20 cellular contexts compared by ENCODE assay signal in the genomic region with DNA sequence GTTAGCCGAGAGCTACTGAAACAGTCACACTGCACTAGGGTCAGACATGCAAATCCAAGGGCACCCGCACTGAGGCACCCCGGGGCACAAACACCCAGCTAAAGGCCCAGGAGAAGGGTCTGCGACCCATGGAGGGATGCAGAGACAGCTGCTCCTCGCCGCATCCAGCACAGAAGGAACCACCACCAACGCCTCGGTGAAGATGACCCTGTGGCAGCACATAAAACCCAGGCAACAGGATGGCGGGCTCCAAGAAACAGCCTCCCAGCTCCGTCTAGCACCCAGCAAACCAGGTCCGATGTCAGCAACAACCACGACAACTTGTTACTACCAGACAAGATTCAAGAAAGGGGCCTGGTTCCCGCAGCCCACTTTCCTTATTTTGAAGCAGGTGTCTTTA.
DNase-seq lines count a peak whose midpoint lies in the region; ATAC-seq, FAIRE-seq and TF ChIP-seq lines count a peak whose summit lies in the region.
"Had no signal": no experiment of that assay in that cellular context is flagged by ENCODE, and none has a peak within 500 bp of the region (broad histone marks: within the 10 kb centered on the region; RNA-seq: fewer than 3 reads in every experiment).

No MANE protein-coding gene starts in this region.

- H3K36me3 Mint-ChIP-seq in activated naive CD4-positive, alpha-beta T cell treated with anti-CD3 and anti-CD28 coated beads, Interleukin-2, amount 50 U/mL, for 24 hours: peaks cover 7% of the 10 kb centered on the region
- peaks cover 24% of the 10 kb centered on the region for H3K36me3 Mint-ChIP-seq in nephron (ENCODE audit: low read depth)

- no peak for ATAC-seq in GM12878
- ATAC-seq in HG03175 (IDR thresholded peaks at IDR 0.05; ENCODE audit: unreplicated experiment): no peak
- ATAC-seq in GM21367 (IDR thresholded peaks at IDR 0.05; ENCODE audit: unreplicated experiment): no peak

- in situ Hi-C loops in GM12878 (cut with MboI) (no loop called here), transverse colon (cut with MboI; ENCODE audit: low pct_ligation_motif_present in 1 of 4, low pct_unique_long_range_greater_than_20kb in 1 of 4, low sequenced_read_pairs in 3 of 4) (loop anchor here in 1 of 4 donors (10.0 kb wide), 1 partner anchor 80 kb away; a partner anchor contains a TSS)

- H3K27ac Mint-ChIP-seq in activated naive CD4-positive, alpha-beta T cell treated with anti-CD3 and anti-CD28 coated beads, Interleukin-2, amount 50 U/mL, for 24 hours: peak overlapping the region; percentile 38
- H3K27ac Mint-ChIP-seq in nephron: peak overlapping the region in 2 of 3 experiments; percentile 3 to 49

- H3K4me1 Mint-ChIP-seq in activated naive CD4-positive, alpha-beta T cell treated with anti-CD3 and anti-CD28 coated beads, Interleukin-2, amount 50 U/mL, for 24 hours: peaks cover 75% of the 10 kb centered on the region
- H3K4me1 Mint-ChIP-seq in nephron: peaks cover 74% of the 10 kb centered on the region

- intact Hi-C loops in GM12878 (cut with micrococcal nuclease; ENCODE audit: unreplicated experiment): no loop called here
- intact Hi-C loops in transverse colon (cut with DNase I; ENCODE audit: low total_unique reads): loop anchor here (5.0 kb wide), 2 partner anchors 42 to 83 kb away; a partner anchor contains a TSS

- DNase-seq in activated naive CD4-positive, alpha-beta T cell treated with anti-CD3 and anti-CD28 coated beads, Interleukin-2, amount 50 U/mL, for 16 hours: no peak
- DNase-seq in GM12878 (ENCODE audit: low read depth, low spot score): no peak
- no peak for DNase-seq in transverse colon
- no peak for DNase-seq in EL
- DNase-seq: activated CD8-positive, alpha-beta memory T cell treated with anti-CD3 and anti-CD28 coated beads for 24 hours; activated effector memory CD4-positive, alpha-beta T cell treated with Interleukin-2 at 50 U/mL for 16 hours; NCI-H1048; NCI-H82; stimulated activated CD4-positive, alpha-beta T cell treated with anti-CD3 and anti-CD28 coated beads, Interleukin-4, amount 100 ng/mL, for 1 hour had no signal

- no peak overlapping the region for H3K9ac ChIP-seq in GM12878 (ENCODE audit: control insufficient read depth, insufficient read depth, low read length)

- H4K20me1 ChIP-seq in GM12878 (ENCODE audit: control insufficient read depth, insufficient read depth): peaks cover 10% of the 10 kb centered on the region; the same call in 1 of the 2 replicates

- no peaks in the 10 kb centered on the region for H3K27me3 Mint-ChIP-seq in activated naive CD4-positive, alpha-beta T cell treated with anti-CD3 and anti-CD28 coated beads, Interleukin-2, amount 50 U/mL, for 24 hours
- no peaks in the 10 kb centered on the region for H3K27me3 Mint-ChIP-seq in nephron (ENCODE audit: low read depth)

- no peaks in the 10 kb centered on the region for H3K27me3 ChIP-seq in GM12878 (replicated peaks in 1 of 2; ENCODE audit: control insufficient read depth in 2 of 2, insufficient read depth in 2 of 2, low read length in 1 of 2)
- no peaks in the 10 kb centered on the region for H3K27me3 ChIP-seq in transverse colon
- H3K27me3 ChIP-seq: ascending aorta had no signal

- CTCF ChIA-PET in GM12878 (lab: Yijun Ruan, JAX): no interaction called here

- RAD21 ChIA-PET in GM12878 (lab: Charles Lee; ENCODE audit: unreplicated experiment): no interaction called here

- H3K36me3 ChIP-seq in GM12878 (ENCODE audit: control insufficient read depth in 2 of 2, insufficient read depth in 2 of 2, low read length in 1 of 2) (peaks cover 7 to 21% of the 10 kb centered on the region in 2 experiments; a peak in 3 of 4 replicates), transverse colon (peaks cover 0 to 6% (median 0%) of the 10 kb centered on the region in 4 donors)
- H3K36me3 ChIP-seq: thoracic aorta had no signal

- no peak overlapping the region for H3K4me3 Mint-ChIP-seq in activated naive CD4-positive, alpha-beta T cell treated with anti-CD3 and anti-CD28 coated beads, Interleukin-2, amount 50 U/mL, for 24 hours
- no peak overlapping the region for H3K4me3 Mint-ChIP-seq in nephron
- H3K4me3 Mint-ChIP-seq: CD14-positive monocyte had no signal

- H3K9me3 Mint-ChIP-seq in activated naive CD4-positive, alpha-beta T cell treated with anti-CD3 and anti-CD28 coated beads, Interleukin-2, amount 50 U/mL, for 24 hours: no peaks in the 10 kb centered on the region
- no peaks in the 10 kb centered on the region for H3K9me3 Mint-ChIP-seq in nephron
- H3K9me3 Mint-ChIP-seq: CD14-positive monocyte had no signal

- H2AFZ ChIP-seq in GM12878 (ENCODE audit: control insufficient read depth, low read depth, low read length): no peak overlapping the region

- H3K27ac ChIP-seq in GM12878 (ENCODE audit: control insufficient read depth, insufficient read depth): no peak overlapping the region
- H3K27ac ChIP-seq in transverse colon: peak overlapping the region; percentile 52 to 81 (median 75)
- H3K27ac ChIP-seq: ascending aorta, thoracic aorta had no signal

- TF ChIP-seq POLR2A in GM12878 (IDR thresholded peaks at IDR 0.05; ENCODE audit: low read depth, low read length) (no peak), transverse colon (IDR thresholded peaks at IDR 0.05) (no peak)

- no peak overlapping the region for H3K4me2 ChIP-seq in GM12878 (ENCODE audit: control insufficient read depth, insufficient read depth)

- TF ChIP-seq RAD21 in GM12878 (IDR thresholded peaks at IDR 0.05; ENCODE audit: insufficient read depth, low read depth, low read length): no peak

- H3K9me3 ChIP-seq in GM12878 (replicated peaks; ENCODE audit: control insufficient read depth, insufficient read depth, low read length): no peaks in the 10 kb centered on the region
- no peaks in the 10 kb centered on the region for H3K9me3 ChIP-seq in transverse colon
- H3K9me3 ChIP-seq: A549, ascending aorta, thoracic aorta had no signal

- no peak for TF ChIP-seq CTCF in GM12878 (IDR thresholded peaks at IDR 0.05 in 2 of 3, conservative IDR thresholded peaks at IDR 0.05 in 1 of 3; ENCODE audit: control insufficient read depth in 2 of 3, extremely low read depth in 1 of 3, insufficient read depth in 1 of 3, low read depth in 3 of 3, low read length in 3 of 3)
- no peak for TF ChIP-seq CTCF in nephron (IDR thresholded peaks at IDR 0.05; ENCODE audit: unreplicated experiment in 3 of 3)
- TF ChIP-seq CTCF in transverse colon (IDR thresholded peaks at IDR 0.05): no peak

- no peak for FAIRE-seq in GM12878 (lab: Jason Lieb, UNC)
- FAIRE-seq: A549, GM19239, RCC 7860 had no signal

- peaks cover 14% of the 10 kb centered on the region for H3K4me1 ChIP-seq in GM12878 (ENCODE audit: control insufficient read depth, insufficient read depth, low read length)
- peaks cover 37 to 70% (median 43%) of the 10 kb centered on the region in 4 donors for H3K4me1 ChIP-seq in transverse colon
- H3K4me1 ChIP-seq: ascending aorta had no signal

- TSS peak; percentile 7 for BruUV-seq in GM12878 (replicated peaks; lab: Mats Ljungman, UMichigan)

- H3K4me3 ChIP-seq in GM12878 (no peak overlapping the region), transverse colon (no peak overlapping the region)
- H3K4me3 ChIP-seq: A549, ascending aorta, lung, thoracic aorta had no signal

- SMC1A ChIA-PET in GM12878 (lab: Charles Lee; ENCODE audit: uncharacterized antibody, unreplicated experiment): interaction anchor here (1.3 kb wide), 1 partner anchor 17 kb away, joined by 3 read pairs; no protein-coding TSS in a partner anchor

- POLR2A ChIA-PET in GM12878 (lab: Charles Lee): interaction anchor here (0.6 kb wide), 1 partner anchor 52 kb away, joined by 5 read pairs; no protein-coding TSS in a partner anchor

- peaks cover 61% of the 10 kb centered on the region for H3K79me2 ChIP-seq in GM12878 (ENCODE audit: control insufficient read depth, insufficient read depth, low read length)

- TF ChIP-seq EP300 in GM12878 (IDR thresholded peaks at IDR 0.05; ENCODE audit: borderline replicate concordance in 1 of 2, control insufficient read depth in 1 of 2, low read depth in 2 of 2, low read length in 2 of 2) (no peak), transverse colon (IDR thresholded peaks at IDR 0.05; ENCODE audit: low read depth) (no peak)

- 62% methylated on average over 13 of the region's 13 CpGs for WGBS in GM12878 (ENCODE audit: insufficient coverage, insufficient replicate concordance, low lambda C conversion rate, missing lambda C conversion rate)
- WGBS in transverse colon (ENCODE audit: low coverage in 1 of 2), 2 donors: 92 to 100% methylated on average over 1 to 13 of the region's 13 CpGs

TF ChIP-seq in GM12878, 131 proteins besides CTCF, POLR2A, EP300 and RAD21 (continues in another document):
- TF ChIP-seq NR2C1 (IDR thresholded peaks at IDR 0.05) (no peak), BCL11A (IDR thresholded peaks at IDR 0.05; ENCODE audit: low read depth, low read length) (no peak), MEF2B (IDR thresholded peaks at IDR 0.05; ENCODE audit: partially characterized antibody, poor library complexity, severe bottlenecking) (no peak), CBFB (IDR thresholded peaks at IDR 0.05; ENCODE audit: low read depth) (no peak), SRF (IDR thresholded peaks at IDR 0.05; ENCODE audit: low read depth in 2 of 2, low read length in 2 of 2) (no peak), NFXL1 (IDR thresholded peaks at IDR 0.05; ENCODE audit: borderline replicate concordance) (no peak)
- TF ChIP-seq, protein P1, sequence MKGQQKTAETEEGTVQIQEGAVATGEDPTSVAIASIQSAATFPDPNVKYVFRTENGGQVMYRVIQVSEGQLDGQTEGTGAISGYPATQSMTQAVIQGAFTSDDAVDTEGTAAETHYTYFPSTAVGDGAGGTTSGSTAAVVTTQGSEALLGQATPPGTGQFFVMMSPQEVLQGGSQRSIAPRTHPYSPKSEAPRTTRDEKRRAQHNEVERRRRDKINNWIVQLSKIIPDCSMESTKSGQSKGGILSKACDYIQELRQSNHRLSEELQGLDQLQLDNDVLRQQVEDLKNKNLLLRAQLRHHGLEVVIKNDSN (IDR thresholded peaks at IDR 0.05; ENCODE audit: borderline replicate concordance, extremely low read length, insufficient read depth, low read depth, low read length): no peak
